16 cellular contexts compared by ENCODE assay signal in the genomic region with DNA sequence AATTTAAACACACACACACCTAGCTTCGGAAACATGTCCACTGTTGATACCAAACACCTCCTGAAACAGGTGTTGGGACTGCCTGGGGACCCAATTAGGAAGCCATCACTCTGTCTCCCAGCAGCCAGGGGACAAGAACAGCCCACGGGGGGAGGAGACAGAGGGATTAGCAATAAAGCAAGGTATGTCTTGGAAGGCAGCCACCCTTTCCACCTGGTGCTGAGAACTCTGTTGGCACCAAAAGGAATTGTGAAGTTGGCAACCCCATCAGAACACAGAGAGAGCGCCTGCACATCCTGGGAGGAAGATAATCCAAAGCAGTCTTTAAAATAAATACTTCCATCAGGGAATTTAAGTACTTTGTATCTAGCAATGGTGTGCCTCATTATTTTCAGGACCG.
"Had no signal": no experiment of that assay in that cellular context is flagged by ENCODE, and none has a peak within 500 bp of the region (broad histone marks: within the 10 kb centered on the region; RNA-seq: fewer than 3 reads in every experiment).

No MANE protein-coding gene starts in this region.

- H3K36me3 ChIP-seq: cardiac muscle cell, left lung, tibial artery, uterus had no signal

- H3K4me2 ChIP-seq: hepatocyte had no signal

- H3K4me3 ChIP-seq: cardiac muscle cell, coronary artery, esophagus muscularis mucosa, hepatocyte, left lung, tibial artery, uterus had no signal

- H2AFZ ChIP-seq: hepatocyte, parathyroid adenoma had no signal

- H3K27ac ChIP-seq: cardiac muscle cell, coronary artery, esophagus muscularis mucosa, hepatocyte, left lung, parathyroid adenoma, tibial artery, uterus had no signal

- H3K4me1 ChIP-seq: left lung, parathyroid adenoma, uterus had no signal

- H3K27me3 ChIP-seq: cardiac muscle cell, esophagus muscularis mucosa, hepatocyte, left lung, uterus had no signal

- H3K9me3 ChIP-seq: esophagus muscularis mucosa, left lung, tibial artery, uterus had no signal

- DNase-seq: activated CD4-positive, alpha-beta memory T cell treated with anti-CD3 and anti-CD28 coated beads for 36 hours; activated CD8-positive, alpha-beta memory T cell treated with anti-CD3 and anti-CD28 coated beads, Interleukin-2, amount 10 ng/mL, durations not matched to agents 7 days and 5 days; activated naive CD4-positive, alpha-beta T cell treated with anti-CD3 and anti-CD28 coated beads, Interleukin-2, amount 50 U/mL, for 16 hours; activated T-cell treated with anti-CD3 and anti-CD28 coated beads, Interleukin-2, amount 50 U/mL, for 1 hour; left lung; naive thymus-derived CD8-positive, alpha-beta T cell; stimulated activated CD4-positive, alpha-beta T cell treated with anti-CD3 and anti-CD28 coated beads, Interleukin-15, amount 100 ng/mL, for 24 hours; stimulated activated CD4-positive, alpha-beta T cell treated with anti-CD3 and anti-CD28 coated beads, Interleukin-4, amount 100 ng/mL, for 1 hour; stimulated activated naive CD4-positive, alpha-beta T cell; tibial artery; uterus had no signal

- H3K79me2 ChIP-seq: hepatocyte, parathyroid adenoma had no signal

- H3K9ac ChIP-seq: parathyroid adenoma had no signal

- ATAC-seq: activated CD8-positive, alpha-beta memory T cell treated with anti-CD3 and anti-CD28 coated beads, Interleukin-2, amount 10 ng/mL, durations not matched to agents 7 days and 5 days; left lung had no signal
